In genomic region chr15:31245756-31246155, GRCh38 we compare ENCODE assay signal across 20 cellular contexts.
A peak's percentile ranks its signal among the peaks of the same experiment; 100 is the strongest.
DNase-seq lines count a peak whose midpoint lies in the region; ATAC-seq, FAIRE-seq and TF ChIP-seq lines count a peak whose summit lies in the region.
"Had no signal": no experiment of that assay in that cellular context is flagged by ENCODE, and none has a peak within 500 bp of the region (broad histone marks: within the 10 kb centered on the region; RNA-seq: fewer than 3 reads in every experiment).

No MANE protein-coding gene starts in this region.

- no peak overlapping the region for H3K27ac ChIP-seq in Karpas-422 (ENCODE audit: low read length)
- no peak overlapping the region for H3K27ac ChIP-seq in upper lobe of right lung
- no peak overlapping the region for H3K27ac ChIP-seq in kidney (ENCODE audit: low read depth in 2 of 2, low read length in 2 of 2)

- H4K20me1 ChIP-seq in Karpas-422 (ENCODE audit: insufficient read depth, low read depth, low read length): no peaks in the 10 kb centered on the region

- H3K27me3 ChIP-seq in Karpas-422 (ENCODE audit: low read length) (no peaks in the 10 kb centered on the region; the same call in 1 of the 2 replicates), upper lobe of right lung (no peaks in the 10 kb centered on the region)

- H3K4me2 ChIP-seq in Karpas-422 (ENCODE audit: low read depth, low read length, poor library complexity, severe bottlenecking): peak overlapping the region; percentile 14

- no peaks in the 10 kb centered on the region for H3K9me3 ChIP-seq in Karpas-422 (ENCODE audit: low read length)
- H3K9me3 ChIP-seq in upper lobe of right lung: no peaks in the 10 kb centered on the region
- no peaks in the 10 kb centered on the region for H3K9me3 ChIP-seq in kidney (ENCODE audit: control insufficient read depth in 1 of 2, low read length in 2 of 2)
- H3K9me3 ChIP-seq: HAP-1 had no signal

- no peak for ATAC-seq in upper lobe of right lung
- no peak for ATAC-seq in GM21737 (IDR thresholded peaks at IDR 0.05; ENCODE audit: unreplicated experiment)
- ATAC-seq: HepG2 had no signal

- H3K9ac ChIP-seq in Karpas-422 (ENCODE audit: low read length) (no peak overlapping the region), kidney (ENCODE audit: low read length in 2 of 2) (no peak overlapping the region)

- no peak overlapping the region for H2AFZ ChIP-seq in Karpas-422 (ENCODE audit: low read length)

- H3K79me2 ChIP-seq in Karpas-422 (ENCODE audit: low read length): no peaks in the 10 kb centered on the region

- H3K4me1 ChIP-seq in Karpas-422 (ENCODE audit: low read length) (peaks cover 19% of the 10 kb centered on the region), upper lobe of right lung (no peaks in the 10 kb centered on the region), kidney (ENCODE audit: control insufficient read depth in 1 of 2, insufficient read depth in 1 of 2, low read depth in 1 of 2, low read length in 2 of 2) (no peaks in the 10 kb centered on the region)
- H3K4me1 ChIP-seq: HAP-1 had no signal

- no peak for TF ChIP-seq CTCF in fibroblast of the aortic adventitia (IDR thresholded peaks at IDR 0.05; ENCODE audit: insufficient read depth, low read length)
- TF ChIP-seq CTCF in upper lobe of right lung (IDR thresholded peaks at IDR 0.05): no peak
- TF ChIP-seq CTCF in kidney (IDR thresholded peaks at IDR 0.05; ENCODE audit: borderline replicate concordance, extremely low read depth, insufficient read depth): no peak

- FAIRE-seq in kidney (lab: Jason Lieb, UNC): no peak
- FAIRE-seq: HepG2, HTR-8/SVneo had no signal

- H3K4me3 ChIP-seq in Karpas-422 (ENCODE audit: low read length) (no peak overlapping the region), fibroblast of the aortic adventitia (ENCODE audit: low read depth, low read length) (no peak overlapping the region), upper lobe of right lung (no peak overlapping the region), kidney (ENCODE audit: low read length in 2 of 2) (no peak overlapping the region)
- H3K4me3 ChIP-seq: HAP-1 had no signal

- H3K36me3 ChIP-seq in Karpas-422 (ENCODE audit: insufficient read depth, low read length): no peaks in the 10 kb centered on the region; the same call in 1 of the 2 replicates
- H3K36me3 ChIP-seq in upper lobe of right lung: no peaks in the 10 kb centered on the region
- H3K36me3 ChIP-seq in kidney (ENCODE audit: control insufficient read depth in 1 of 2, insufficient read depth in 2 of 2, low read length in 2 of 2): no peaks in the 10 kb centered on the region
- H3K36me3 ChIP-seq: HAP-1 had no signal

- intact Hi-C loops in upper lobe of right lung (cut with DNase I): no loop called here
- intact Hi-C loops in kidney (cut with DNase I): no loop called here

- H3K9me2 ChIP-seq in Karpas-422 (replicated peaks; ENCODE audit: insufficient read depth, low read length): no peaks in the 10 kb centered on the region

- DNase-seq in EH (ENCODE audit: low read depth): peak; percentile 8
- DNase-seq in Karpas-422: no peak
- DNase-seq in fibroblast of the aortic adventitia (ENCODE audit: low read depth): peak; percentile 18
- peak; percentile 25 for DNase-seq in upper lobe of right lung
- no peak for DNase-seq in NCI-H1105 (lab: John Stamatoyannopoulos, UW)
- no peak for DNase-seq in kidney
- DNase-seq: ACHN; C1 segment of cervical spinal cord; Calu3; CD4-positive, alpha-beta T cell; DMS153; DMS79 treated with DMSO at 0.1 percent for 48 hours; GDM1; GOT3; HFFc6; Kasumi-1 had no signal

Comparison
In these comparisons a context has a peak if more than half of its experiments do, and no peak if none do; other contexts are left out.
1. DNase-seq: peak in EH (single experiment), fibroblast of the aortic adventitia (single experiment) and upper lobe of right lung (single experiment); none in Karpas-422 (single experiment), NCI-H1105 (single experiment) and kidney (single experiment).